In the genomic region with DNA sequence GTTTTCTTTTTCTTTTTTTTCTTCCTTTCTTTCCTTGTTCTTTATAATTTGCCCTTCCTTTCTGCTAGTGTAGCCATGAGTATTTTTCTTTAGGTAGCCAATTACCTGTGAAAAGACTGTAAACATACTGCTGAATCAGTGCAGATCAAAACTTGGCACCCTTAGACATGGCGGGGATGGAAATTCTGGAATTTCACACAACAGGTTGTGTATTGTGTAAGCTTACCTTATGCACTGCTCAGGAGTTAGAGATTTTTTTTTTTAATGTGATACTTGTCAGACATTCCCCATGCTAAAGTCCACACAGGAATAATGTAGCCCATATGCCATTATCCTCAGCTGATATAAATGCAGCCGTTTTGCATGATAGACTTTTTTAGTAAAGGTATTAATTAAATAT, we compare ENCODE assay signal across 9 cellular contexts. TPM values are rescaled to one million over a fixed set of nuclear protein-coding genes. Genes with fewer than 3 reads are reported as not detected.
DNase-seq lines count a peak whose midpoint lies in the region; TF ChIP-seq lines count a peak whose summit lies in the region.
"Had no signal": no experiment of that assay in that cellular context is flagged by ENCODE, and none has a peak within 500 bp of the region (broad histone marks: within the 10 kb centered on the region; RNA-seq: fewer than 3 reads in every experiment).

No MANE protein-coding gene starts in this region.

- H3K4me1 ChIP-seq in iPS-18a (ENCODE audit: control insufficient read depth, low read depth, low read length), result peaks cover 18% of the 10 kb centered on the region
- H3K4me1 ChIP-seq in suprapubic skin, result peaks cover 44% of the 10 kb centered on the region

- peak overlapping the region; percentile 94 for H3K4me3 Mint-ChIP-seq in activated naive CD4-positive, alpha-beta T cell treated with anti-CD3 and anti-CD28 coated beads for 36 hours

- WGBS in suprapubic skin, result 58% methylated on average over 2 of the region's 2 CpGs

- H3K27ac Mint-ChIP-seq in activated naive CD4-positive, alpha-beta T cell treated with anti-CD3 and anti-CD28 coated beads for 36 hours, result no peak overlapping the region

- no peak for TF ChIP-seq EP300 in suprapubic skin (IDR thresholded peaks at IDR 0.05)

- peaks cover 61% of the 10 kb centered on the region for H3K4me1 Mint-ChIP-seq in activated naive CD4-positive, alpha-beta T cell treated with anti-CD3 and anti-CD28 coated beads for 36 hours (ENCODE audit: low read depth)

- no peak overlapping the region for H3K9ac ChIP-seq in iPS-18a (ENCODE audit: low read length)

- H3K4me3 ChIP-seq in WI38 (ENCODE audit: low read depth, low read length) (peak overlapping the region; percentile 94; the same call in 1 of the 2 replicates), iPS-18a (ENCODE audit: low read length) (peak overlapping the region; percentile 98), suprapubic skin (peak overlapping the region; percentile 72)

- no peaks in the 10 kb centered on the region for H3K9me3 Mint-ChIP-seq in activated naive CD4-positive, alpha-beta T cell treated with anti-CD3 and anti-CD28 coated beads for 36 hours

- no peak for DNase-seq in activated naive CD4-positive, alpha-beta T cell treated with anti-CD3 and anti-CD28 coated beads for 36 hours
- no peak for DNase-seq in activated naive CD4-positive, alpha-beta T cell treated with Interleukin-2 at 50 U/mL for 16 hours
- DNase-seq in suprapubic skin (ENCODE audit: low spot score in 2 of 2) (no peak), NCI-H526 treated with DMSO at 0.1 percent for 48 hours (lab: John Stamatoyannopoulos, UW) (no peak), caudate nucleus (lab: John Stamatoyannopoulos, UW) (no peak)
- DNase-seq in stimulated activated naive CD4-positive, alpha-beta T cell (lab: John Stamatoyannopoulos, UW), result no peak
- DNase-seq: brain microvascular endothelial cell had no signal

- no peak for TF ChIP-seq POLR2A in suprapubic skin (IDR thresholded peaks at IDR 0.05)

- H3K27ac ChIP-seq in iPS-18a (ENCODE audit: low read length), result no peak overlapping the region
- no peak overlapping the region for H3K27ac ChIP-seq in suprapubic skin
- H3K27ac ChIP-seq in caudate nucleus (ENCODE audit: low read depth, low read length), result no peak overlapping the region
- H3K27ac ChIP-seq: brain microvascular endothelial cell had no signal

- no peak for TF ChIP-seq CTCF in WI38 (IDR thresholded peaks at IDR 0.05; ENCODE audit: low read depth, low read length)
- no peak for TF ChIP-seq CTCF in suprapubic skin (IDR thresholded peaks at IDR 0.05)

- intact Hi-C loops in activated naive CD4-positive, alpha-beta T cell treated with anti-CD3 and anti-CD28 coated beads for 36 hours (cut with micrococcal nuclease), result loop anchor here (5.0 kb wide), 3 partner anchors 135 to 615 kb away; a partner anchor contains a TSS

- CTCF ChIA-PET in activated naive CD4-positive, alpha-beta T cell treated with anti-CD3 and anti-CD28 coated beads for 36 hours (lab: Charles Lee), result interaction anchor here (1.0 kb wide), 1 partner anchor 84 kb away, joined by 3 read pairs; no protein-coding TSS in a partner anchor

- H3K36me3 Mint-ChIP-seq in activated naive CD4-positive, alpha-beta T cell treated with anti-CD3 and anti-CD28 coated beads for 36 hours (ENCODE audit: low read depth), result peaks cover 6% of the 10 kb centered on the region

- no peaks in the 10 kb centered on the region for H3K27me3 Mint-ChIP-seq in activated naive CD4-positive, alpha-beta T cell treated with anti-CD3 and anti-CD28 coated beads for 36 hours (ENCODE audit: low read depth)

- no peaks in the 10 kb centered on the region for H3K27me3 ChIP-seq in iPS-18a (ENCODE audit: control insufficient read depth, insufficient read depth, low read length)
- no peaks in the 10 kb centered on the region for H3K27me3 ChIP-seq in suprapubic skin
- H3K27me3 ChIP-seq: brain microvascular endothelial cell had no signal

- no peaks in the 10 kb centered on the region for H3K36me3 ChIP-seq in iPS-18a (ENCODE audit: control insufficient read depth, low read depth, low read length)
- H3K36me3 ChIP-seq in suprapubic skin, result peaks cover 9% of the 10 kb centered on the region
- H3K36me3 ChIP-seq: brain microvascular endothelial cell had no signal

- H3K9me3 ChIP-seq in iPS-18a (ENCODE audit: control insufficient read depth, low read depth, low read length) (no peaks in the 10 kb centered on the region), suprapubic skin (no peaks in the 10 kb centered on the region)

RNA-seq across cellular contexts. Expression of a gene that starts 1.8 kb away (rescaled TPM):
- 10 to 100 TPM; 29.0 to 30.3 TPM for total RNA-seq in activated naive CD4-positive, alpha-beta T cell treated with anti-CD3 and anti-CD28 coated beads for 36 hours
- 10 to 100 TPM; 29.8 to 50.8 (median 36.9) TPM for total RNA-seq in suprapubic skin

RNA-seq across cellular contexts. Expression of a gene that starts 1.9 kb away (rescaled TPM):
- total RNA-seq in activated naive CD4-positive, alpha-beta T cell treated with anti-CD3 and anti-CD28 coated beads for 36 hours, result 10 to 100 TPM; 27.7 to 31.1 TPM
- total RNA-seq in suprapubic skin, result 10 to 100 TPM; 24.4 to 37.1 (median 31.1) TPM

RNA-seq across cellular contexts. Expression of a gene that starts 58.6 kb away (rescaled TPM):
- total RNA-seq in activated naive CD4-positive, alpha-beta T cell treated with anti-CD3 and anti-CD28 coated beads for 36 hours, result 100 to 1,000 TPM; 210 to 213 TPM
- 10 to 100 TPM; 25.3 to 37.1 (median 31.8) TPM for total RNA-seq in suprapubic skin

Comparison
In these comparisons a context has a peak if more than half of its experiments do, and no peak if none do; other contexts are left out.
1. RNA of a gene that starts 58.6 kb away (total RNA-seq): 210 to 213 TPM in activated naive CD4-positive, alpha-beta T cell treated with anti-CD3 and anti-CD28 coated beads for 36 hours; 25.3 to 37.1 TPM in suprapubic skin; every median in the first group is over 4 times any median in the second.
2. Peak in every context shown above with its lines, with median percentiles within 50 percentile points of each other: H3K4me3 ChIP-seq.